In the genomic region with DNA sequence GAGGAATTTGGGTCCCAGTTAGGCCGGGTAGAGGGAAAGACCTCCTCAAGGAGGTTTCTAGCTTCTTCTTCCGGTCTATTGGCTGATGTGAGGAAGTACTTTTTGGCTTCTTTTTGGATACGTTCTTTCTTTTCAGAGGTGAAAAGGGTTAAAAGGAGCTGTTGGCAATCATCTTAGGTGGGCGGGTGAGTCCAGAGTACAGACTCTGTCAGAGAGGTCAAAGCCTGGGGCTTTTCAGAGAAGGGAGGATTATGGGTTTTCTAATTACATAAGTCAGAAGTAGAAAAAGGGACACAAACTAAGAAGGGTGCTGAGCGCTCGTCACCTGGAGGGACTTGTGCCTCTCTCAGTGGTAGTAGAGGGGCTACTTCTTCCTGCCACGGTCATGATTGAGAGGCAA, we compare ENCODE assay signal across 1 cellular context.
TF ChIP-seq lines count a peak whose summit lies in the region.

No MANE protein-coding gene starts in this region.

TF ChIP-seq in liver, 16 proteins besides CTCF, POLR2A, EP300 and RAD21:
- TF ChIP-seq HNF4G (IDR thresholded peaks at IDR 0.05) (peak; percentile 24), RXRA (IDR thresholded peaks at IDR 0.05) (peak; percentile 15 to 30), HNF4A (conservative IDR thresholded peaks at IDR 0.05) (peak; percentile 64 to 74)
